8 cellular contexts compared by ENCODE assay signal in the genomic region with DNA sequence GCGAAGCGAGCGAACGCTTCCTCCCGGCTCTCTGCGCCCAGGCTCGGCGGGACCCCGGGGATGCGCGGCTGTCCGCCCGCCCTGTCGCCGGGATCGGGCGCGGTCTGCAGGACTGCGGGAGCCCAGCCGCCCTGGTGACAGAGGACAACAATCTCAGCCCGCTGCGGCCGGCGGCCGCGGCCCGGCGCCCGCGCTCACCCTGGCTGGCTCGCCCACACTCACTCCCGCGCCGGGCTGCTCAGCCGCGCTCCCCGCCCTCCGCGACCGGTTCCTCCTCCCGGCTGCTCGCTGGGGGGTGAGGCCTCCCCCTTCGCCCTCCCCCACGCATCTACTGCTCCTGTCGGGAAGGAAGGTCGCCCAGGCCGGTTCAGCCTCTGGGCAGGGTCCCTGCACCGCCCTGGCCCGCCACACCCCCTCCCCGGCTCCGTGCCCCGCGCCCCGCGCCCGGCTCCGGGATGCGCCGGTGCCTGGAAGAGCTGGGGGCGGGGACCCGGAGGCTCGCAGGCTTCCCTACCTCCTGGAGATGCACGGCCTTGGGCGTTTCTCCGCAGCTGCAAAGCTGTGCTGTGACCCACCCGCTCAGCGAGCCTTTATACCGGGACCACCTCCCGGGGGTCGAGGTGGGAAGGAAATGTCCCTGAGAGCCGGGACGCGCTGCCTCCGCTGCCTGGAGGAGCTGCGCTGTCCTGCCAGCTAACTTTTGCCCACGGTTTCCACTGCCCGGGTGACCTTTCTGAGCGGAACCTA. TPM values are rescaled to one million over a fixed set of nuclear protein-coding genes. Genes with fewer than 3 reads are reported as not detected.
DNase-seq lines count a peak whose midpoint lies in the region; ATAC-seq lines count a peak whose summit lies in the region.

A gene with protein sequence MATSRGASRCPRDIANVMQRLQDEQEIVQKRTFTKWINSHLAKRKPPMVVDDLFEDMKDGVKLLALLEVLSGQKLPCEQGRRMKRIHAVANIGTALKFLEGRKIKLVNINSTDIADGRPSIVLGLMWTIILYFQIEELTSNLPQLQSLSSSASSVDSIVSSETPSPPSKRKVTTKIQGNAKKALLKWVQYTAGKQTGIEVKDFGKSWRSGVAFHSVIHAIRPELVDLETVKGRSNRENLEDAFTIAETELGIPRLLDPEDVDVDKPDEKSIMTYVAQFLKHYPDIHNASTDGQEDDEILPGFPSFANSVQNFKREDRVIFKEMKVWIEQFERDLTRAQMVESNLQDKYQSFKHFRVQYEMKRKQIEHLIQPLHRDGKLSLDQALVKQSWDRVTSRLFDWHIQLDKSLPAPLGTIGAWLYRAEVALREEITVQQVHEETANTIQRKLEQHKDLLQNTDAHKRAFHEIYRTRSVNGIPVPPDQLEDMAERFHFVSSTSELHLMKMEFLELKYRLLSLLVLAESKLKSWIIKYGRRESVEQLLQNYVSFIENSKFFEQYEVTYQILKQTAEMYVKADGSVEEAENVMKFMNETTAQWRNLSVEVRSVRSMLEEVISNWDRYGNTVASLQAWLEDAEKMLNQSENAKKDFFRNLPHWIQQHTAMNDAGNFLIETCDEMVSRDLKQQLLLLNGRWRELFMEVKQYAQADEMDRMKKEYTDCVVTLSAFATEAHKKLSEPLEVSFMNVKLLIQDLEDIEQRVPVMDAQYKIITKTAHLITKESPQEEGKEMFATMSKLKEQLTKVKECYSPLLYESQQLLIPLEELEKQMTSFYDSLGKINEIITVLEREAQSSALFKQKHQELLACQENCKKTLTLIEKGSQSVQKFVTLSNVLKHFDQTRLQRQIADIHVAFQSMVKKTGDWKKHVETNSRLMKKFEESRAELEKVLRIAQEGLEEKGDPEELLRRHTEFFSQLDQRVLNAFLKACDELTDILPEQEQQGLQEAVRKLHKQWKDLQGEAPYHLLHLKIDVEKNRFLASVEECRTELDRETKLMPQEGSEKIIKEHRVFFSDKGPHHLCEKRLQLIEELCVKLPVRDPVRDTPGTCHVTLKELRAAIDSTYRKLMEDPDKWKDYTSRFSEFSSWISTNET (N-terminal part only) (minus strand): TSS at position 688 of the 747 bp plus-strand sequence. CDS start 9,031 bp downstream, outside the sequence.

- H3K27ac Mint-ChIP-seq in activated naive CD4-positive, alpha-beta T cell treated with anti-CD3 and anti-CD28 coated beads, Interleukin-2, amount 50 U/mL, for 72 hours = no peak within 1 kb of the TSS

- H3K36me3 Mint-ChIP-seq in activated naive CD4-positive, alpha-beta T cell treated with anti-CD3 and anti-CD28 coated beads, Interleukin-2, amount 50 U/mL, for 72 hours = peaks cover 0 to 8% of the 10 kb centered on the region in 2 donors

- peak; percentile 43 for ATAC-seq in HG03280 (IDR thresholded peaks at IDR 0.05; ENCODE audit: unreplicated experiment)
- ATAC-seq in activated naive CD4-positive, alpha-beta T cell treated with anti-CD3 and anti-CD28 coated beads, Interleukin-2, amount 50 U/mL, for 72 hours = peak; percentile 18 to 65
- ATAC-seq in GM21717 (IDR thresholded peaks at IDR 0.05; ENCODE audit: unreplicated experiment) = no peak

- no peaks in the 10 kb centered on the region for H3K9me3 Mint-ChIP-seq in activated naive CD4-positive, alpha-beta T cell treated with anti-CD3 and anti-CD28 coated beads, Interleukin-2, amount 50 U/mL, for 72 hours

- intact Hi-C loops in head of caudate nucleus (cut with DNase I) = loop anchor here (5.0 kb wide), 1 partner anchor 165 kb away; no protein-coding TSS in a partner anchor

- DNase-seq in DMS 273 (lab: John Stamatoyannopoulos, UW; ENCODE audit: unreplicated experiment) = peak; percentile 11
- no peak for DNase-seq in DMS 273 treated with DMSO at 0.1 percent for 48 hours (lab: John Stamatoyannopoulos, UW)
- DNase-seq in activated naive CD4-positive, alpha-beta T cell treated with anti-CD3 and anti-CD28 coated beads, Interleukin-2, amount 50 U/mL, for 72 hours (ENCODE audit: low spot score in 2 of 2) = no peak
- peak in 41 of 42 donors; percentile 17 to 81 (median 57) for DNase-seq in head of caudate nucleus
- DNase-seq in nucleus accumbens (lab: John Stamatoyannopoulos, UW) = peak in 38 of 56 donors; percentile 6 to 69 (median 42)
- DNase-seq in activated effector memory CD4-positive, alpha-beta T cell treated with Interleukin-2 at 50 U/mL for 16 hours = no peak

RNA-seq across cellular contexts. Expression of the gene that starts here (rescaled TPM):
- total RNA-seq in activated naive CD4-positive, alpha-beta T cell treated with anti-CD3 and anti-CD28 coated beads, Interleukin-2, amount 50 U/mL, for 72 hours = 10 to 100 TPM; 29.4 to 33.7 TPM

Comparison
In these comparisons a context has a peak if more than half of its experiments do, and no peak if none do; other contexts are left out.
1. DNase-seq: peak in DMS 273 (single experiment), head of caudate nucleus (41 of 42) and nucleus accumbens (38 of 56); none in DMS 273 treated with DMSO at 0.1 percent for 48 hours (single experiment), activated naive CD4-positive, alpha-beta T cell treated with anti-CD3 and anti-CD28 coated beads, Interleukin-2, amount 50 U/mL, for 72 hours (0 of 2) and activated effector memory CD4-positive, alpha-beta T cell treated with Interleukin-2 at 50 U/mL for 16 hours (single experiment).